ENCODE assay signal across 19 cellular contexts in the genomic region with DNA sequence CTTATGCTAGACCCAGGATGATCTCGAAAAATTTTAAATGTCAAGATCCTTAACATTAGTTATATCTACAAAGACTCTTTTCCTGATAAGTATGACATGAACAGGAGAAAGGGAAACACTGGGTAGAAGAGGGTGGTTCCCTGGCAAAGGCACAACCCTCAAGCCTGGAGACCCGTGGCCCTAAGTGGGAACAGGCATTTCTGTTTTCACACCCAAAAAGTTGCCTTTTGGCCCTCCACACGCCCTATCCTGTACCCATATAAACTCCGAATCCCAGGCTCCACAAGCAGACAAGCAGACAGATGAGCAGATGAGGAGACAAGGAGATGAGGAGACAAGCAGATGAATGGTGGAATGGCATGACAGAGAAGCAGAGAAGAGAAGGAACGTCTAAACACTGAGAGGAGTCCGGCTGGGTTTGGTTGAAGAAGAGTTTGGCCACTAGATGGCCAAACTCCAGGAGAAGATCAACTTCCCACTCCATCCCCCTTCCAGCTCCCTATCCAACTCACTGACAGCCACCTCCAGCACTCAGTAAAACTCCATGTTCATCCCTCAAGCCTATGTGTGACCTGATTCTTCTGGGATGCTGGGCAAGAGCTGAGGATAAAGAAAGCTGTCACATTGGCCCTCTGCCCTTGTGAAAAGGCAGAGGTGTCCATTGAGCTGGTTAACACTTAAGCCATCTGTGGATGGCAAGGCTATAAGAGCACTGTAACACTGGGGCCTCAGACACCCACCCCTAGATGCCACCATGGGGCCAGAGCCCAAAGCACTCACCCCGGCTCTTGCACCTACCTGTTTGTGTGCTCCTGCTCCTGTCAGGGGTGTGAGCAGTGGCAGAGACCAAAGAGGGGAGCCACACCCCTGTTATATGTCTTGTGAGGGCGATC.
DNase-seq lines count a peak whose midpoint lies in the region; ATAC-seq and TF ChIP-seq lines count a peak whose summit lies in the region.
"Had no signal": no experiment of that assay in that cellular context is flagged by ENCODE, and none has a peak within 500 bp of the region (broad histone marks: within the 10 kb centered on the region; RNA-seq: fewer than 3 reads in every experiment).

No MANE protein-coding gene starts in this region.

- no peaks in the 10 kb centered on the region for H3K4me1 ChIP-seq in GM23248 (ENCODE audit: insufficient read depth)
- H3K4me1 ChIP-seq in left lung: no peaks in the 10 kb centered on the region
- H3K4me1 ChIP-seq: ascending aorta, upper lobe of right lung had no signal

- intact Hi-C loops in sciatic nerve (cut with DNase I) (no loop called here), left lung (cut with DNase I) (no loop called here), dorsolateral prefrontal cortex (cut with DNase I) (no loop called here)

- no peak overlapping the region for H3K4me2 ChIP-seq in GM23248 (ENCODE audit: unreplicated experiment)

- ATAC-seq in sciatic nerve (no peak), left lung (no peak)
- ATAC-seq: stimulated activated naive CD8-positive, alpha-beta T cell treated with anti-CD3 and anti-CD28 coated beads, Interleukin-15, Interleukin-2, amounts not matched to agents 100 U/mL and 50 U/mL, for 24 hours; upper lobe of right lung had no signal

- H3K9me3 ChIP-seq in GM23248 (ENCODE audit: low read depth) (no peaks in the 10 kb centered on the region), left lung (peaks cover 0 to 12% of the 10 kb centered on the region in 2 donors)
- H3K9me3 ChIP-seq: upper lobe of right lung had no signal

- H3K79me2 ChIP-seq in GM23248 (ENCODE audit: insufficient read depth): no peaks in the 10 kb centered on the region

- H3K9ac ChIP-seq in GM23248: no peak overlapping the region

- H3F3A ChIP-seq in GM23248 (ENCODE audit: insufficient read depth): no peaks in the 10 kb centered on the region

- no peaks in the 10 kb centered on the region for H3K9me2 ChIP-seq in GM23248 (ENCODE audit: insufficient read depth)

- H3K27me3 ChIP-seq in GM23248 (replicated peaks; ENCODE audit: insufficient read depth) (no peaks in the 10 kb centered on the region), left lung (no peaks in the 10 kb centered on the region), dorsolateral prefrontal cortex (no peaks in the 10 kb centered on the region)
- H3K27me3 ChIP-seq: ascending aorta, upper lobe of right lung had no signal

- TF ChIP-seq CTCF in 22Rv1 (IDR thresholded peaks at IDR 0.05): peak; percentile 28
- TF ChIP-seq CTCF in GM12865 (IDR thresholded peaks at IDR 0.05; ENCODE audit: insufficient read depth, low read depth, low read length, missing control alignments): peak; percentile 29
- peak; percentile 17 for TF ChIP-seq CTCF in epithelial cell of esophagus (IDR thresholded peaks at IDR 0.05; ENCODE audit: insufficient read depth, low read depth, low read length, missing control alignments)
- TF ChIP-seq CTCF in left lung (IDR thresholded peaks at IDR 0.05): no peak
- no peak for TF ChIP-seq CTCF in dorsolateral prefrontal cortex (IDR thresholded peaks at IDR 0.05 in 54 of 56, conservative IDR thresholded peaks at IDR 0.05 in 2 of 56; ENCODE audit: low read depth in 1 of 56, partially characterized antibody in 56 of 56)

- no peak overlapping the region for H3K27ac ChIP-seq in 22Rv1
- H3K27ac ChIP-seq in GM23248: no peak overlapping the region
- H3K27ac ChIP-seq in left lung: no peak overlapping the region
- H3K27ac ChIP-seq in dorsolateral prefrontal cortex: no peak overlapping the region
- H3K27ac ChIP-seq: ascending aorta, coronary artery, upper lobe of right lung had no signal

- H3K36me3 ChIP-seq in GM23248 (ENCODE audit: low read depth): no peaks in the 10 kb centered on the region
- H3K36me3 ChIP-seq in left lung: no peaks in the 10 kb centered on the region
- H3K36me3 ChIP-seq: ascending aorta, upper lobe of right lung had no signal

- H3K4me3 ChIP-seq in GM12865 (ENCODE audit: low read depth, low read length) (no peak overlapping the region), epithelial cell of esophagus (ENCODE audit: low read length) (no peak overlapping the region), GM23248 (no peak overlapping the region), left lung (no peak overlapping the region), dorsolateral prefrontal cortex (no peak overlapping the region)
- H3K4me3 ChIP-seq: ascending aorta, coronary artery, upper lobe of right lung had no signal

- H2AFZ ChIP-seq in GM23248: no peak overlapping the region

- DNase-seq in GM12865 (ENCODE audit: low read depth): no peak
- DNase-seq in NCI-H460 (ENCODE audit: extremely low read depth, low read depth): peak; percentile 8
- DNase-seq in epithelial cell of esophagus (ENCODE audit: low read depth): no peak
- DNase-seq in sciatic nerve (ENCODE audit: low spot score): no peak
- DNase-seq in GM23248: no peak
- no peak for DNase-seq in left lung
- no peak for DNase-seq in dorsolateral prefrontal cortex
- DNase-seq: activated CD8-positive, alpha-beta memory T cell treated with anti-CD3 and anti-CD28 coated beads, Interleukin-2, amount 50 U/mL, for 48 hours; CD8-positive, alpha-beta memory T cell; GF-D8; glutamatergic neuron; NCI-H2171; NCI-H774; Right ventricle myocardium superior; stimulated activated naive CD8-positive, alpha-beta T cell treated with anti-CD3 and anti-CD28 coated beads, Interleukin-15, Interleukin-2, amounts not matched to agents 100 U/mL and 50 U/mL, for 24 hours; upper lobe of right lung had no signal

- in situ Hi-C loops in GM23248 (cut with MboI): no loop called here

- H4K20me1 ChIP-seq in GM23248 (ENCODE audit: insufficient read depth): no peaks in the 10 kb centered on the region

- 68 to 73% methylated on average over 8 of the region's 8 CpGs for WGBS in GM23248 (ENCODE audit: low coverage in 1 of 2, low lambda C conversion rate in 2 of 2, missing lambda C conversion rate in 2 of 2), 2 experiments

Comparison
In these comparisons a context has a peak if more than half of its experiments do, and no peak if none do; other contexts are left out.
1. CTCF ChIP-seq: peak in 22Rv1 (single experiment), GM12865 (single experiment) and epithelial cell of esophagus (single experiment); none in left lung (0 of 2) and dorsolateral prefrontal cortex (0 of 56).